Comparison of ENCODE assay signal across 3 cellular contexts in the genomic region with DNA sequence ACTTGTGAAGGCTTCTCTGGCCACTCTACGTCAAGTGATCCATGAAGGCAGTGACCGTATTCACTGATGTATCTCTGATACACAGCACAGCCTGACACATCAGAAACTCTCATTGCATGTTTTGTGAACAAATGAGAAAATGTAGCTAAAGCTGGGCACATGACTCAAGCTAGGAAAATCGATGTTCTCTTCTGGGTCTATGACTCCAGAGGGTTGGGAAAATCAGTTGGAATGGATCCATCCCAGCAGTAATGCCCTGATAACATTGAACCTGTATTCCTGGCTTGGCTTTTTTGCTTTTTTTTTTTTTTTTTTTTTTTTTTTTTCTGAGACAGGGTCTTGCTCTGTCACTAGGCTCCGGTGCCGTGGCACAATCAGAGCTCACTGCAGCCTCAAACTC.
"Had no signal": no experiment of that assay in that cellular context is flagged by ENCODE, and none has a peak within 500 bp of the region (broad histone marks: within the 10 kb centered on the region; RNA-seq: fewer than 3 reads in every experiment).

No MANE protein-coding gene starts in this region.

- H3K4me3 ChIP-seq: GM23338 had no signal

- H2AFZ ChIP-seq: GM23338 had no signal

- H3K4me2 ChIP-seq: GM23338 had no signal

- ATAC-seq: GM23338 had no signal

- DNase-seq: H9, HCEC 1CT had no signal
